17 cellular contexts compared by ENCODE assay signal in genomic region chr10:26765549-26765948, GRCh38.
DNase-seq lines count a peak whose midpoint lies in the region; ATAC-seq, FAIRE-seq and TF ChIP-seq lines count a peak whose summit lies in the region.
"Had no signal": no experiment of that assay in that cellular context is flagged by ENCODE, and none has a peak within 500 bp of the region (broad histone marks: within the 10 kb centered on the region; RNA-seq: fewer than 3 reads in every experiment).

No MANE protein-coding gene starts in this region.

- DNase-seq in HepG2 (ENCODE audit: low spot score) (no peak), right lobe of liver (no peak), IMR-90 (peak; percentile 10), K562 (ENCODE audit: extremely low read depth in 1 of 4, low spot score in 3 of 4) (no peak), right atrium auricular region (ENCODE audit: low spot score) (no peak), trophoblast cell (no peak)
- DNase-seq: CD8-positive, alpha-beta T cell; COR-L47; DMS153; DMS79 treated with DMSO at 0.1 percent for 48 hours; EL; GDM1 had no signal

- H3K56ac ChIP-seq in IMR-90 (ENCODE audit: extremely low read depth, insufficient read depth, low read length), result no peak overlapping the region

- peaks cover 3 to 17% of the 10 kb centered on the region in 2 experiments; a peak in 4 of 5 replicates for H3K36me3 ChIP-seq in HepG2 (replicated peaks in 1 of 2; ENCODE audit: control insufficient read depth in 1 of 2, insufficient read depth in 2 of 2, low read length in 2 of 2)
- H3K36me3 ChIP-seq in right lobe of liver, result peaks cover 0 to 3% (median 0%) of the 10 kb centered on the region in 4 donors
- peaks cover 8% of the 10 kb centered on the region; the same call in 1 of the 2 replicates for H3K36me3 ChIP-seq in IMR-90 (ENCODE audit: control insufficient read depth, insufficient read depth, low read length)
- H3K36me3 ChIP-seq in K562 (ENCODE audit: control insufficient read depth, insufficient read depth, low read length), result peaks cover 12% of the 10 kb centered on the region; the same call in 1 of the 3 replicates
- no peaks in the 10 kb centered on the region for H3K36me3 ChIP-seq in right atrium auricular region
- H3K36me3 ChIP-seq in trophoblast cell (ENCODE audit: control insufficient read depth in 1 of 2, insufficient read depth in 2 of 2, low read length in 2 of 2), result peaks cover 3% of the 10 kb centered on the region in 2 experiments

- FAIRE-seq in HepG2 (lab: Jason Lieb, UNC) (no peak), K562 (lab: Jason Lieb, UNC) (no peak)
- FAIRE-seq: A549, D721Med, H54 had no signal

- H3K4ac ChIP-seq in IMR-90 (ENCODE audit: low read depth, low read length), result no peak overlapping the region
- no peak overlapping the region for H3K4ac ChIP-seq in trophoblast cell (ENCODE audit: low read depth, low read length)

- TF ChIP-seq POLR2A in HepG2 (IDR thresholded peaks at IDR 0.05; ENCODE audit: insufficient read depth in 1 of 2, low read depth in 2 of 2, low read length in 2 of 2) (no peak), right lobe of liver (IDR thresholded peaks at IDR 0.05) (no peak), IMR-90 (IDR thresholded peaks at IDR 0.05; ENCODE audit: low read depth, low read length) (no peak), K562 (conservative IDR thresholded peaks at IDR 0.05) (no peak)

- no peak overlapping the region for H2BK120ac ChIP-seq in IMR-90 (ENCODE audit: low read depth, low read length)
- H2BK120ac ChIP-seq in trophoblast cell (ENCODE audit: insufficient read depth, low read length, poor library complexity), result no peak overlapping the region

- H3K79me1 ChIP-seq in IMR-90 (ENCODE audit: low read depth in 1 of 2, low read length in 2 of 2), result peaks cover 5 to 22% of the 10 kb centered on the region in 2 experiments
- no peaks in the 10 kb centered on the region for H3K79me1 ChIP-seq in trophoblast cell (ENCODE audit: low read length)

- CTCF ChIA-PET in HepG2 (lab: Yijun Ruan, JAX; ENCODE audit: low intra/inter-chr PET ratio, low total read pairs) (no interaction called here), IMR-90 (lab: Yijun Ruan, JAX) (interaction anchor here (0.6 kb wide), 1 partner anchor 383 kb away, joined by 3 read pairs; no protein-coding TSS in a partner anchor), K562 (lab: Yijun Ruan, JAX; ENCODE audit: low intra/inter-chr PET ratio) (no interaction called here)

- no peak overlapping the region for H3K23ac ChIP-seq in IMR-90 (ENCODE audit: low read depth, low read length)
- H3K23ac ChIP-seq in trophoblast cell (ENCODE audit: low read length), result no peak overlapping the region

- no peaks in the 10 kb centered on the region for H3K27me3 ChIP-seq in HepG2 (ENCODE audit: control insufficient read depth in 1 of 2, insufficient read depth in 2 of 2, low read length in 2 of 2)
- no peaks in the 10 kb centered on the region for H3K27me3 ChIP-seq in right lobe of liver
- no peaks in the 10 kb centered on the region for H3K27me3 ChIP-seq in IMR-90 (ENCODE audit: control insufficient read depth, insufficient read depth, low read length)
- H3K27me3 ChIP-seq in K562 (ENCODE audit: control insufficient read depth in 2 of 2, insufficient read depth in 2 of 2, low read length in 2 of 2), result no peaks in the 10 kb centered on the region
- H3K27me3 ChIP-seq in right atrium auricular region, result no peaks in the 10 kb centered on the region
- no peaks in the 10 kb centered on the region for H3K27me3 ChIP-seq in trophoblast cell (ENCODE audit: insufficient read depth, low read length)

- H2AFZ ChIP-seq in HepG2 (ENCODE audit: low read length) (no peak overlapping the region), IMR-90 (replicated peaks; ENCODE audit: low read length, poor library complexity) (no peak overlapping the region), K562 (ENCODE audit: low read depth, low read length) (no peak overlapping the region), trophoblast cell (ENCODE audit: insufficient read depth, low read length, poor library complexity) (no peak overlapping the region)

- H3K79me2 ChIP-seq in HepG2 (ENCODE audit: insufficient read depth, low read length) (no peaks in the 10 kb centered on the region), K562 (ENCODE audit: control insufficient read depth, insufficient read depth, low read length) (no peaks in the 10 kb centered on the region), trophoblast cell (ENCODE audit: control insufficient read depth, insufficient read depth, low read length, poor library complexity) (no peaks in the 10 kb centered on the region)

- H4K5ac ChIP-seq in IMR-90 (ENCODE audit: low read depth, low read length), result no peak overlapping the region

- H2BK15ac ChIP-seq in IMR-90 (ENCODE audit: low read depth, low read length), result no peak overlapping the region

- no TSS peak for BruUV-seq in HepG2 (replicated peaks; lab: Mats Ljungman, UMichigan)
- no TSS peak for BruUV-seq in IMR-90 (replicated peaks; lab: Mats Ljungman, UMichigan)
- BruUV-seq in K562 (replicated peaks; lab: Mats Ljungman, UMichigan), result no TSS peak

- POLR2A ChIA-PET in HepG2 (lab: Yijun Ruan, JAX) (no interaction called here), IMR-90 (lab: Charles Lee; ENCODE audit: unreplicated experiment) (no interaction called here), K562 (lab: Yijun Ruan, JAX) (no interaction called here)

- in situ Hi-C loops in HepG2 (cut with HindIII; ENCODE audit: extremely low pct_ligation_motif_present, low pct_unique_long_range_greater_than_20kb), result no loop called here
- in situ Hi-C loops in IMR-90 (cut with MboI; ENCODE audit: low sequenced_read_pairs), result no loop called here
- in situ Hi-C loops in K562 (cut with MboI), result no loop called here

- H3K9me3 ChIP-seq in HepG2 (ENCODE audit: low read length) (no peaks in the 10 kb centered on the region), right lobe of liver (no peaks in the 10 kb centered on the region), IMR-90 (ENCODE audit: control insufficient read depth, insufficient read depth, low read length) (no peaks in the 10 kb centered on the region), K562 (replicated peaks; ENCODE audit: control insufficient read depth, insufficient read depth, low read depth, low read length) (no peaks in the 10 kb centered on the region), right atrium auricular region (no peaks in the 10 kb centered on the region), trophoblast cell (ENCODE audit: insufficient read depth, low read depth, low read length) (no peaks in the 10 kb centered on the region)
- H3K9me3 ChIP-seq: A549 had no signal

- TF ChIP-seq RAD21 in HepG2 (CRISPR knock-in tag; IDR thresholded peaks at IDR 0.05) (no peak), IMR-90 (IDR thresholded peaks at IDR 0.05; ENCODE audit: low read length) (no peak), K562 (CRISPR knock-in tag; conservative IDR thresholded peaks at IDR 0.05 in 1 of 2, IDR thresholded peaks at IDR 0.05 in 1 of 2) (no peak)

- no peak overlapping the region for H4K12ac ChIP-seq in trophoblast cell (ENCODE audit: low read depth, low read length)

- WGBS in HepG2 (ENCODE audit: low lambda C conversion rate), result 97% methylated on average over 2 of the region's 2 CpGs
- 92% methylated on average over 2 of the region's 2 CpGs for WGBS in right lobe of liver (ENCODE audit: insufficient coverage, low coverage, low lambda C conversion rate, missing lambda C conversion rate)
- no CpG with 5 or more reads among the region's 2 CpGs for WGBS in IMR-90 (ENCODE audit: extremely low coverage in 2 of 2, insufficient read length in 1 of 2), 2 experiments
- WGBS in K562 (ENCODE audit: insufficient coverage, low coverage, missing lambda C conversion rate), result 76% methylated on average over 2 of the region's 2 CpGs
- no CpG with 5 or more reads among the region's 2 CpGs for WGBS in trophoblast cell (ENCODE audit: extremely low coverage, insufficient coverage, insufficient read length)

- H3K4me3 ChIP-seq in HepG2 (replicated peaks in 1 of 3; ENCODE audit: insufficient read depth in 1 of 3, low read depth in 2 of 3, low read length in 3 of 3) (no peak overlapping the region), right lobe of liver (no peak overlapping the region), IMR-90 (ENCODE audit: insufficient read depth, low read depth, low read length) (no peak overlapping the region), K562 (no peak overlapping the region), right atrium auricular region (no peak overlapping the region), trophoblast cell (ENCODE audit: low read depth, low read length) (no peak overlapping the region)
- H3K4me3 ChIP-seq: A549 had no signal

- H2AK5ac ChIP-seq in IMR-90 (ENCODE audit: low read depth, low read length) (no peak overlapping the region), trophoblast cell (ENCODE audit: low read length) (no peak overlapping the region)

- H2BK12ac ChIP-seq in trophoblast cell (ENCODE audit: low read length), result no peak overlapping the region

- intact Hi-C loops in HepG2 (cut with micrococcal nuclease; ENCODE audit: unreplicated experiment), result no loop called here
- intact Hi-C loops in right lobe of liver (cut with DNase I), result no loop called here
- intact Hi-C loops in IMR-90 (cut with micrococcal nuclease), result loop anchor here (5.0 kb wide), 1 partner anchor 92 kb away; no protein-coding TSS in a partner anchor
- intact Hi-C loops in K562 (cut with micrococcal nuclease), result no loop called here

- H3K18ac ChIP-seq in IMR-90 (ENCODE audit: low read depth, low read length) (no peak overlapping the region; the same call in 1 of the 2 replicates), trophoblast cell (ENCODE audit: low read length) (no peak overlapping the region)

- H2AK9ac ChIP-seq in IMR-90 (replicated peaks; ENCODE audit: low read depth, low read length, poor library complexity), result peak overlapping the region; percentile 82

- dilution Hi-C loops in IMR-90 (cut with HindIII; ENCODE audit: low sequenced_read_pairs, unreplicated experiment), result no loop called here

- H4K20me1 ChIP-seq in HepG2 (ENCODE audit: insufficient read depth, low read length) (no peaks in the 10 kb centered on the region), IMR-90 (ENCODE audit: insufficient read depth, low read length) (no peaks in the 10 kb centered on the region), K562 (replicated peaks; ENCODE audit: control insufficient read depth, insufficient read depth, low read length) (no peaks in the 10 kb centered on the region)

- H3K27ac ChIP-seq in HepG2 (ENCODE audit: extremely low read length, insufficient read depth, low read length), result no peak overlapping the region
- H3K27ac ChIP-seq in right lobe of liver, result no peak overlapping the region
- H3K27ac ChIP-seq in IMR-90 (ENCODE audit: insufficient read depth, low read length), result no peak overlapping the region
- no peak overlapping the region for H3K27ac ChIP-seq in K562 (ENCODE audit: extremely low read depth, low read depth, low read length)
- no peak overlapping the region for H3K27ac ChIP-seq in right atrium auricular region
- no peak overlapping the region for H3K27ac ChIP-seq in trophoblast cell (ENCODE audit: low read depth, low read length)
- H3K27ac ChIP-seq: A549 had no signal

- H4K8ac ChIP-seq in IMR-90 (ENCODE audit: low read depth in 2 of 2, low read length in 2 of 2) (no peak overlapping the region), trophoblast cell (ENCODE audit: low read depth, low read length) (no peak overlapping the region)

- no peak overlapping the region for H4K91ac ChIP-seq in IMR-90 (ENCODE audit: insufficient read depth, low read depth, low read length)
- no peak overlapping the region for H4K91ac ChIP-seq in trophoblast cell (ENCODE audit: low read depth, low read length)

- no peaks in the 10 kb centered on the region for H3K4me1 ChIP-seq in HepG2 (ENCODE audit: insufficient read depth, low read length)
- H3K4me1 ChIP-seq in right lobe of liver, result no peaks in the 10 kb centered on the region
- no peaks in the 10 kb centered on the region for H3K4me1 ChIP-seq in IMR-90 (ENCODE audit: control insufficient read depth, insufficient read depth, low read length)
- no peaks in the 10 kb centered on the region for H3K4me1 ChIP-seq in K562 (replicated peaks in 1 of 2; ENCODE audit: control insufficient read depth in 2 of 2, insufficient read depth in 2 of 2, low read length in 2 of 2)
- no peaks in the 10 kb centered on the region for H3K4me1 ChIP-seq in right atrium auricular region
- H3K4me1 ChIP-seq in trophoblast cell (ENCODE audit: control insufficient read depth in 1 of 2, insufficient read depth in 2 of 2, low read length in 2 of 2), result no peaks in the 10 kb centered on the region
- H3K4me1 ChIP-seq: A549 had no signal

- H2BK5ac ChIP-seq in IMR-90 (ENCODE audit: low read depth, low read length, poor library complexity, severe bottlenecking), result no peak overlapping the region
- H2BK5ac ChIP-seq in trophoblast cell (ENCODE audit: low read depth, low read length, poor library complexity), result no peak overlapping the region

- TF ChIP-seq EP300 in HepG2 (IDR thresholded peaks at IDR 0.05; ENCODE audit: low read depth in 2 of 2, low read length in 2 of 2) (no peak), HepG2 (CRISPR knock-in tag; IDR thresholded peaks at IDR 0.05; ENCODE audit: borderline replicate concordance) (no peak), K562 (IDR thresholded peaks at IDR 0.05; ENCODE audit: low read length) (no peak)

- H3K4me2 ChIP-seq in HepG2 (ENCODE audit: low read depth, low read length), result no peak overlapping the region
- no peak overlapping the region for H3K4me2 ChIP-seq in IMR-90 (ENCODE audit: low read depth, low read length)
- no peak overlapping the region for H3K4me2 ChIP-seq in K562 (ENCODE audit: insufficient read depth, low read length)
- H3K4me2 ChIP-seq in trophoblast cell (ENCODE audit: low read length), result no peak overlapping the region
- H3K4me2 ChIP-seq: A549 had no signal

- H3K9ac ChIP-seq in HepG2 (ENCODE audit: insufficient read depth, low read depth, low read length) (no peak overlapping the region), IMR-90 (ENCODE audit: low read depth, low read length) (no peak overlapping the region), K562 (ENCODE audit: insufficient read depth in 1 of 2, low read depth in 2 of 2, low read length in 2 of 2) (no peak overlapping the region), trophoblast cell (ENCODE audit: low read length) (no peak overlapping the region)

- no peaks in the 10 kb centered on the region for H3K9me1 ChIP-seq in IMR-90 (ENCODE audit: insufficient read depth, low read length)
- no peaks in the 10 kb centered on the region for H3K9me1 ChIP-seq in K562 (ENCODE audit: control insufficient read depth, insufficient read depth, low read length)

- TF ChIP-seq CTCF in HepG2 (CRISPR knock-in tag; IDR thresholded peaks at IDR 0.05) (no peak), right lobe of liver (IDR thresholded peaks at IDR 0.05) (no peak), IMR-90 (conservative IDR thresholded peaks at IDR 0.05; ENCODE audit: low read depth, low read length) (no peak), K562 (IDR thresholded peaks at IDR 0.05 in 2 of 3, conservative IDR thresholded peaks at IDR 0.05 in 1 of 3; ENCODE audit: insufficient read depth in 2 of 3, low read depth in 1 of 3, low read length in 3 of 3) (no peak), right atrium auricular region (IDR thresholded peaks at IDR 0.05) (no peak)

- 0 out of 2 replicates have a peak overlapping the region, but pooled peaks have one; percentile 41 for H3K14ac ChIP-seq in IMR-90 (replicated peaks; ENCODE audit: low read depth, low read length)
- no peak overlapping the region for H3K14ac ChIP-seq in trophoblast cell (ENCODE audit: low read length)

- no peak overlapping the region for H2BK20ac ChIP-seq in IMR-90 (ENCODE audit: low read depth, low read length)

- ATAC-seq in HepG2 (no peak), right lobe of liver (no peak), IMR-90 (ENCODE audit: low read depth) (no peak; the same call in 1 of the 2 replicates), K562 (no peak), GM18868 (IDR thresholded peaks at IDR 0.05; ENCODE audit: unreplicated experiment) (no peak)
- ATAC-seq: A549; CD8-positive, alpha-beta T cell; HCT116 had no signal

Comparison
In these comparisons a context has a peak if more than half of its experiments do, and no peak if none do; other contexts are left out.
1. Of the 241 proteins assayed by ChIP-seq in both HepG2 and K562: peak only in HepG2: PCBP2; only in K562: none; in both: HNRNPK; in neither: 239.